Comparison of ENCODE assay signal across 24 cellular contexts in the genomic region with DNA sequence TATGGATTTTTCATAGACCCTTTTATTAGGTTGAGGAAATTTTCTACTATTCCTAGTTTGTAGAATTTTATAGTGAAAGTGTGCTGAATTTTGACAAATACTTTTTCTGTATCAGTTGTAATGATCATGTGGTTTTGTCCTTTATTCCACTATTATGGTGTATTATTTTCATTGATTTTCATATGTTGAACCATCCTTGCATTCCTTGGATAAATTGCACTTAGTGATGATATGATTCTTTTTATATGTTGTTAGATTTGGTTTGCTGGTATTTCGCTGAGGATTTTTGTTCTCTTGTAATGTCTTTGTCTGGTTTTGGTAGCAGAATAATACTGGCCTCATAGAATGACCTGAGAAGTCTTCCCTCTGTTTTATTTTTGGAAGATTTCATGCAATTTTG.
"Had no signal": no experiment of that assay in that cellular context is flagged by ENCODE, and none has a peak within 500 bp of the region (broad histone marks: within the 10 kb centered on the region; RNA-seq: fewer than 3 reads in every experiment).

No MANE protein-coding gene starts in this region.

- DNase-seq: occipital lobe; ovary; posterior cingulate gyrus; psoas muscle; right cardiac atrium; right lobe of liver; sigmoid colon; small intestine; stimulated activated CD4-positive, alpha-beta T cell treated with anti-CD3 and anti-CD28 coated beads, Interleukin-15, amount 100 ng/mL, for 24 hours; stimulated activated CD4-positive, alpha-beta T cell treated with anti-CD3 and anti-CD28 coated beads, Interleukin-2, amount 100 ng/mL, for 24 hours; stimulated activated CD4-positive, alpha-beta T cell treated with anti-CD3 and anti-CD28 coated beads, Interleukin-2, amount 100 ng/mL, for 48 hours; stimulated activated CD4-positive, alpha-beta T cell treated with anti-CD3 and anti-CD28 coated beads, Interleukin-4, amount 100 ng/mL, for 24 hours; stimulated activated naive B cell treated with anti-CD40 and anti-IgM and Interleukin-4, amounts not matched to agents 10 μg/mL and 1 μg/mL and 100 μg/mL, for 72 hours; stimulated activated naive CD4-positive, alpha-beta T cell treated with Interleukin-2 at 50 U/mL for 16 hours; stomach; thyroid gland; trophoblast cell had no signal

- H3K4me3 ChIP-seq: neural progenitor cell, ovary, psoas muscle, right lobe of liver, sigmoid colon, stomach, thoracic aorta, thyroid gland, tibial nerve, upper lobe of left lung, vagina had no signal

- FAIRE-seq: small intestine, urothelium cell line had no signal

- ATAC-seq: psoas muscle; right cardiac atrium; right lobe of liver; stimulated activated effector memory CD8-positive, alpha-beta T cell treated with anti-CD3 and anti-CD28 coated beads, Interleukin-12 subunit alpha, Interleukin-12 subunit beta, amount 100 ng/mL, for 72 hours; stimulated activated naive B cell treated with anti-CD40 and anti-IgM and Interleukin-4, amounts not matched to agents 10 μg/mL and 1 μg/mL and 100 μg/mL, for 72 hours had no signal
